ENCODE assay signal across 23 cellular contexts in genomic region chrX:36443007-36443406, GRCh38.
DNase-seq lines count a peak whose midpoint lies in the region; ATAC-seq and TF ChIP-seq lines count a peak whose summit lies in the region.
"Had no signal": no experiment of that assay in that cellular context is flagged by ENCODE, and none has a peak within 500 bp of the region (broad histone marks: within the 10 kb centered on the region; RNA-seq: fewer than 3 reads in every experiment).

No MANE protein-coding gene starts in this region.

- H3K4me2 ChIP-seq in IMR-90 (ENCODE audit: low read depth, low read length) (no peak overlapping the region), PC-3 (ENCODE audit: low read length) (no peak overlapping the region), mesenchymal stem cell (ENCODE audit: low read length, poor library complexity, severe bottlenecking) (no peak overlapping the region)
- H3K4me2 ChIP-seq: A549; BLaER1 treated with 17β-estradiol and CSF1 and Interleukin-3, amounts not matched to agents 10 nM and 100 nM had no signal

- no peak overlapping the region for H4K8ac ChIP-seq in IMR-90 (ENCODE audit: low read depth in 2 of 2, low read length in 2 of 2)
- no peak overlapping the region for H4K8ac ChIP-seq in mesenchymal stem cell (ENCODE audit: low read length)

- H3K27me3 Mint-ChIP-seq in natural killer cell (ENCODE audit: low read depth in 2 of 2): no peaks in the 10 kb centered on the region
- H3K27me3 Mint-ChIP-seq: CD4-positive, alpha-beta T cell; CD8-positive, alpha-beta memory T cell had no signal

- peaks cover 2 to 3% of the 10 kb centered on the region in 2 donors for H3K9me3 Mint-ChIP-seq in natural killer cell

- H4K20me1 ChIP-seq in IMR-90 (ENCODE audit: insufficient read depth, low read length) (no peaks in the 10 kb centered on the region), PC-3 (ENCODE audit: low read length) (no peaks in the 10 kb centered on the region)
- H4K20me1 ChIP-seq: BLaER1 treated with 17β-estradiol and CSF1 and Interleukin-3, amounts not matched to agents 10 nM and 100 nM had no signal

- TF ChIP-seq POLR2A in IMR-90 (IDR thresholded peaks at IDR 0.05; ENCODE audit: low read depth, low read length): no peak

- POLR2A ChIA-PET in IMR-90 (lab: Charles Lee; ENCODE audit: unreplicated experiment): no interaction called here
- POLR2A ChIA-PET in PC-3 (lab: Charles Lee; ENCODE audit: unreplicated experiment): no interaction called here

- no peaks in the 10 kb centered on the region for H3K27me3 ChIP-seq in IMR-90 (ENCODE audit: control insufficient read depth, insufficient read depth, low read length)
- no peaks in the 10 kb centered on the region for H3K27me3 ChIP-seq in PC-3 (ENCODE audit: low read length)
- no peaks in the 10 kb centered on the region for H3K27me3 ChIP-seq in mesenchymal stem cell (ENCODE audit: control insufficient read depth in 1 of 2, insufficient read depth in 1 of 2, low read length in 2 of 2)
- H3K27me3 ChIP-seq: BE2C had no signal

- H3K27ac ChIP-seq in IMR-90 (ENCODE audit: insufficient read depth, low read length): no peak overlapping the region
- H3K27ac ChIP-seq in PC-3 (ENCODE audit: low read length): no peak overlapping the region
- H3K27ac ChIP-seq in mesenchymal stem cell (ENCODE audit: low read length, poor library complexity, severe bottlenecking): no peak overlapping the region
- H3K27ac ChIP-seq: 22Rv1; A549; BLaER1 treated with 17β-estradiol and CSF1 and Interleukin-3, amounts not matched to agents 10 nM and 100 nM had no signal

- H4K91ac ChIP-seq in IMR-90 (ENCODE audit: insufficient read depth, low read depth, low read length) (no peak overlapping the region), mesenchymal stem cell (ENCODE audit: low read length) (no peak overlapping the region)

- TF ChIP-seq CTCF in IMR-90 (conservative IDR thresholded peaks at IDR 0.05; ENCODE audit: low read depth, low read length): no peak
- TF ChIP-seq CTCF in PC-3 (conservative IDR thresholded peaks at IDR 0.05; ENCODE audit: low read depth, low read length): no peak
- no peak for TF ChIP-seq CTCF in natural killer cell (IDR thresholded peaks at IDR 0.05)

- no peaks in the 10 kb centered on the region for H3K4me1 Mint-ChIP-seq in natural killer cell
- H3K4me1 Mint-ChIP-seq: CD14-positive monocyte; CD8-positive, alpha-beta memory T cell had no signal

- ATAC-seq in IMR-90 (ENCODE audit: low read depth) (peak; percentile 71; the same call in 1 of the 2 replicates), PC-3 (no peak), GM18520 (IDR thresholded peaks at IDR 0.05; ENCODE audit: unreplicated experiment) (no peak), natural killer cell (no peak)
- ATAC-seq: A549 had no signal

- H3K79me1 ChIP-seq in IMR-90 (ENCODE audit: low read depth in 1 of 2, low read length in 2 of 2): no peaks in the 10 kb centered on the region
- no peaks in the 10 kb centered on the region for H3K79me1 ChIP-seq in mesenchymal stem cell (replicated peaks; ENCODE audit: low read length, poor library complexity, severe bottlenecking)

- H3K18ac ChIP-seq in IMR-90 (ENCODE audit: low read depth, low read length) (no peak overlapping the region), mesenchymal stem cell (ENCODE audit: low read depth in 1 of 2, low read length in 2 of 2) (no peak overlapping the region)

- no peak overlapping the region for H3K4me3 Mint-ChIP-seq in natural killer cell
- H3K4me3 Mint-ChIP-seq: CD14-positive monocyte; CD4-positive, alpha-beta T cell; CD8-positive, alpha-beta memory T cell had no signal

- in situ Hi-C loops in IMR-90 (cut with MboI; ENCODE audit: low sequenced_read_pairs): no loop called here

- H3K9ac ChIP-seq in IMR-90 (ENCODE audit: low read depth, low read length): no peak overlapping the region
- H3K9ac ChIP-seq in PC-3 (ENCODE audit: low read length): no peak overlapping the region
- no peak overlapping the region for H3K9ac ChIP-seq in mesenchymal stem cell (ENCODE audit: low read length)
- H3K9ac ChIP-seq: BLaER1 treated with 17β-estradiol and CSF1 and Interleukin-3, amounts not matched to agents 10 nM and 100 nM had no signal

- H3K27ac Mint-ChIP-seq in natural killer cell: no peak overlapping the region
- H3K27ac Mint-ChIP-seq: CD14-positive monocyte; CD4-positive, alpha-beta T cell; CD8-positive, alpha-beta memory T cell had no signal

- no peak for TF ChIP-seq RAD21 in IMR-90 (IDR thresholded peaks at IDR 0.05; ENCODE audit: low read length)

- CTCF ChIA-PET in IMR-90 (lab: Yijun Ruan, JAX) (no interaction called here), PC-3 (lab: Charles Lee) (no interaction called here)

- H3K23ac ChIP-seq in IMR-90 (ENCODE audit: low read depth, low read length): no peak overlapping the region
- H3K23ac ChIP-seq in mesenchymal stem cell (ENCODE audit: low read length in 2 of 2): no peak overlapping the region

- no peaks in the 10 kb centered on the region for H3K79me2 ChIP-seq in PC-3 (ENCODE audit: low read length)

- H2BK12ac ChIP-seq in mesenchymal stem cell (ENCODE audit: low read length in 2 of 2): no peak overlapping the region

- H3K56ac ChIP-seq in IMR-90 (ENCODE audit: extremely low read depth, insufficient read depth, low read length): no peak overlapping the region

- no peaks in the 10 kb centered on the region for H3K9me2 ChIP-seq in PC-3 (replicated peaks; ENCODE audit: low read length)

- peak; percentile 56 for DNase-seq in ELR (ENCODE audit: low read depth)
- peak; percentile 46 for DNase-seq in IMR-90
- DNase-seq in PC-3: peak; percentile 4
- peak; percentile 59 for DNase-seq in mesenchymal stem cell
- DNase-seq in natural killer cell: no peak
- DNase-seq in NCI-H82 (lab: John Stamatoyannopoulos, UW): no peak
- DNase-seq: ACHN; AML-193; BE2C; CD4-positive, alpha-beta T cell; CD8-positive, alpha-beta memory T cell; DMS 273 treated with DMSO at 0.1 percent for 48 hours; DMS79; EL; GF-D8; GOT3; H7; HCEC 1CT had no signal

- dilution Hi-C loops in IMR-90 (cut with HindIII; ENCODE audit: low sequenced_read_pairs, unreplicated experiment): no loop called here

- H2BK15ac ChIP-seq in IMR-90 (ENCODE audit: low read depth, low read length) (no peak overlapping the region), mesenchymal stem cell (ENCODE audit: low read depth, poor library complexity, severe bottlenecking) (no peak overlapping the region)

- H3K36me3 Mint-ChIP-seq in natural killer cell: no peaks in the 10 kb centered on the region
- H3K36me3 Mint-ChIP-seq: CD14-positive monocyte; CD8-positive, alpha-beta memory T cell had no signal

- H3K4me3 ChIP-seq in IMR-90 (ENCODE audit: insufficient read depth, low read depth, low read length) (no peak overlapping the region), PC-3 (ENCODE audit: low read length) (no peak overlapping the region), mesenchymal stem cell (ENCODE audit: insufficient read depth in 1 of 2, low read depth in 1 of 2, low read length in 2 of 2) (no peak overlapping the region)
- H3K4me3 ChIP-seq: A549; BLaER1 treated with 17β-estradiol and CSF1 and Interleukin-3, amounts not matched to agents 10 nM and 100 nM had no signal

- H3K4me1 ChIP-seq in IMR-90 (ENCODE audit: control insufficient read depth, insufficient read depth, low read length) (no peaks in the 10 kb centered on the region), PC-3 (ENCODE audit: insufficient read depth, low read length) (no peaks in the 10 kb centered on the region), mesenchymal stem cell (ENCODE audit: control insufficient read depth, insufficient read depth, low read depth, low read length) (no peaks in the 10 kb centered on the region)
- H3K4me1 ChIP-seq: A549, BE2C had no signal

- no CpG with 5 or more reads among the region's 3 CpGs for WGBS in IMR-90 (ENCODE audit: extremely low coverage in 2 of 2, insufficient read length in 1 of 2), 2 experiments
- 10% methylated on average over 3 of the region's 3 CpGs for WGBS in mesenchymal stem cell

- no peak overlapping the region for H3K14ac ChIP-seq in IMR-90 (replicated peaks; ENCODE audit: low read depth, low read length)
- no peak overlapping the region for H3K14ac ChIP-seq in mesenchymal stem cell (ENCODE audit: low read length in 2 of 2)

- no peak overlapping the region for H2AK9ac ChIP-seq in IMR-90 (replicated peaks; ENCODE audit: low read depth, low read length, poor library complexity)

- no peak overlapping the region for H2AK5ac ChIP-seq in IMR-90 (ENCODE audit: low read depth, low read length)
- H2AK5ac ChIP-seq in mesenchymal stem cell (ENCODE audit: low read length, severe bottlenecking): no peak overlapping the region

- no peak overlapping the region for H4K5ac ChIP-seq in IMR-90 (ENCODE audit: low read depth, low read length)

- no peak overlapping the region for H2AFZ ChIP-seq in IMR-90 (replicated peaks; ENCODE audit: low read length, poor library complexity)
- H2AFZ ChIP-seq in PC-3 (ENCODE audit: low read length): no peak overlapping the region
- no peak overlapping the region for H2AFZ ChIP-seq in mesenchymal stem cell (ENCODE audit: low read depth, low read length)

- H2BK20ac ChIP-seq in IMR-90 (ENCODE audit: low read depth, low read length): no peak overlapping the region

- H3F3A ChIP-seq in PC-3 (ENCODE audit: low read length, unreplicated experiment): no peaks in the 10 kb centered on the region

- H3K9me3 ChIP-seq in IMR-90 (ENCODE audit: control insufficient read depth, insufficient read depth, low read length) (no peaks in the 10 kb centered on the region), PC-3 (ENCODE audit: low read length) (no peaks in the 10 kb centered on the region), mesenchymal stem cell (ENCODE audit: control insufficient read depth, low read length) (peaks cover 3% of the 10 kb centered on the region)
- H3K9me3 ChIP-seq: A549, BE2C had no signal

- H2BK120ac ChIP-seq in IMR-90 (ENCODE audit: low read depth, low read length): no peak overlapping the region
- H2BK120ac ChIP-seq in mesenchymal stem cell (ENCODE audit: low read depth, low read length): no peak overlapping the region

- no peak overlapping the region for H3K4ac ChIP-seq in IMR-90 (ENCODE audit: low read depth, low read length)
- H3K4ac ChIP-seq in mesenchymal stem cell (ENCODE audit: low read depth in 1 of 2, low read length in 2 of 2): no peak overlapping the region

- H3K9me1 ChIP-seq in IMR-90 (ENCODE audit: insufficient read depth, low read length): no peaks in the 10 kb centered on the region

- no peaks in the 10 kb centered on the region for H3K36me3 ChIP-seq in IMR-90 (ENCODE audit: control insufficient read depth, insufficient read depth, low read length)
- H3K36me3 ChIP-seq in PC-3 (ENCODE audit: low read depth, low read length): no peaks in the 10 kb centered on the region
- no peaks in the 10 kb centered on the region for H3K36me3 ChIP-seq in mesenchymal stem cell (ENCODE audit: control insufficient read depth in 1 of 2, insufficient read depth in 2 of 2, low read depth in 1 of 2, low read length in 2 of 2)
- H3K36me3 ChIP-seq: BE2C; BLaER1 treated with 17β-estradiol and CSF1 and Interleukin-3, amounts not matched to agents 10 nM and 100 nM had no signal

- BruUV-seq in IMR-90 (replicated peaks; lab: Mats Ljungman, UMichigan) (no TSS peak), PC-3 (replicated peaks; lab: Mats Ljungman, UMichigan) (no TSS peak)

- H2BK5ac ChIP-seq in IMR-90 (ENCODE audit: low read depth, low read length, poor library complexity, severe bottlenecking): no peak overlapping the region
- no peak overlapping the region for H2BK5ac ChIP-seq in mesenchymal stem cell (ENCODE audit: low read depth, low read length, poor library complexity, severe bottlenecking)

- intact Hi-C loops in IMR-90 (cut with micrococcal nuclease): no loop called here
- intact Hi-C loops in PC-3 (cut with micrococcal nuclease): no loop called here
- intact Hi-C loops in natural killer cell (cut with micrococcal nuclease): no loop called here

Comparison
In these comparisons a context has a peak if more than half of its experiments do, and no peak if none do; other contexts are left out.
1. DNase-seq: peak in ELR (single experiment), IMR-90 (single experiment), PC-3 (single experiment) and mesenchymal stem cell (single experiment); none in natural killer cell (single experiment) and NCI-H82 (single experiment).